In the genomic region with DNA sequence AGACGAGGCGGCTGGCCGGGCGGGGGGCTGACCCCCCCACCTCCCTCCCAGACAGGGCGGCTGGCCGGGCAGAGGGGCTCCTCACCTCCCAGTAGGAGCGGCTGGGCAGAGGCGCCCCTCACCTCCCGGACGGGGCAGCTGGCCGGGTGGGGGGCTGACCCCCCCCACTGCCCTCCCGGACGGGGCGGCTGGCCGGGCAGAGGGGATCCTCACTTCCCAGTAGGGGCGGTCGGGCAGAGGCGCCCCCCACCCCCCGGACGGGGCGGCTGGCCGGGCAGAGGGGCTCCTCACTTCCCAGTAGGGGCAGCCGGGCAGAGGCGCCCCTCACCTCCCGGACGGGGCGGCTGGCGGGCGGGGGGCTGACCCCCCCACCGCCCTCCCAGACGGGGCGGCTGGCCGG, we compare ENCODE assay signal across 2 cellular contexts. TPM values are rescaled to one million over a fixed set of nuclear protein-coding genes. Genes with fewer than 3 reads are reported as not detected.
"Had no signal": no experiment of that assay in that cellular context is flagged by ENCODE, and none has a peak within 500 bp of the region (broad histone marks: within the 10 kb centered on the region; RNA-seq: fewer than 3 reads in every experiment).

No MANE protein-coding gene starts in this region.

RNA-seq across cellular contexts. Expression of gene MAP3K19, which starts 14.0 kb away (rescaled TPM):
- total RNA-seq: G401, GM12878 had no signal
